Comparison of ENCODE assay signal across 18 cellular contexts in genomic region chrX:37921758-37922157, GRCh38.
A peak's percentile ranks its signal among the peaks of the same experiment; 100 is the strongest.
DNase-seq lines count a peak whose midpoint lies in the region; ATAC-seq and TF ChIP-seq lines count a peak whose summit lies in the region.
"Had no signal": no experiment of that assay in that cellular context is flagged by ENCODE, and none has a peak within 500 bp of the region (broad histone marks: within the 10 kb centered on the region; RNA-seq: fewer than 3 reads in every experiment).

No MANE protein-coding gene starts in this region.

- H3K4me1 Mint-ChIP-seq in CD8-positive, alpha-beta T cell (ENCODE audit: low read depth), result no peaks in the 10 kb centered on the region

- H3K27ac ChIP-seq in fibroblast of lung (ENCODE audit: insufficient read depth, low read length), result no peak overlapping the region
- no peak overlapping the region for H3K27ac ChIP-seq in CD8-positive, alpha-beta T cell (ENCODE audit: low read depth, low read length)
- H3K27ac ChIP-seq: A549, ovary, thoracic aorta had no signal

- H4K20me1 ChIP-seq in fibroblast of lung (ENCODE audit: control insufficient read depth, extremely low read depth, insufficient read depth, low read length), result no peaks in the 10 kb centered on the region

- no peaks in the 10 kb centered on the region for H3K4me1 ChIP-seq in fibroblast of lung (ENCODE audit: control insufficient read depth, extremely low read depth, insufficient read depth, low read length)
- H3K4me1 ChIP-seq in CD8-positive, alpha-beta T cell (ENCODE audit: insufficient read depth, low read length), result no peaks in the 10 kb centered on the region

- H3K27me3 Mint-ChIP-seq in CD8-positive, alpha-beta T cell (ENCODE audit: low read depth), result peaks cover 16% of the 10 kb centered on the region

- no peaks in the 10 kb centered on the region for H3K27me3 ChIP-seq in fibroblast of lung (ENCODE audit: control insufficient read depth, insufficient read depth, low read length)
- H3K27me3 ChIP-seq in CD8-positive, alpha-beta T cell (ENCODE audit: insufficient read depth, low read length), result no peaks in the 10 kb centered on the region
- H3K27me3 ChIP-seq: ovary had no signal

- no peak overlapping the region for H3K9ac ChIP-seq in fibroblast of lung (ENCODE audit: insufficient read depth, low read length)

- no peak overlapping the region for H2AFZ ChIP-seq in fibroblast of lung (ENCODE audit: low read length)

- CTCF ChIA-PET in CD8-positive, alpha-beta T cell (lab: Charles Lee), result no interaction called here

- no peak overlapping the region for H3K27ac Mint-ChIP-seq in CD8-positive, alpha-beta T cell
- H3K27ac Mint-ChIP-seq: activated naive CD8-positive, alpha-beta T cell had no signal

- intact Hi-C loops in CD8-positive, alpha-beta T cell (cut with DNase I, micrococcal nuclease), result loop anchor here in 1 of 2 experiments (10.0 kb wide), 1 partner anchor 403 kb away; the partner anchor contains the start of gene RPGR

- H3K36me3 Mint-ChIP-seq in CD8-positive, alpha-beta T cell, result no peaks in the 10 kb centered on the region
- H3K36me3 Mint-ChIP-seq: activated naive CD8-positive, alpha-beta T cell had no signal

- no peaks in the 10 kb centered on the region for H3K36me3 ChIP-seq in fibroblast of lung (ENCODE audit: control insufficient read depth, insufficient read depth, low read length)
- no peaks in the 10 kb centered on the region for H3K36me3 ChIP-seq in CD8-positive, alpha-beta T cell (ENCODE audit: insufficient read depth, low read length)
- H3K36me3 ChIP-seq: ovary, thoracic aorta had no signal

- H3K4me2 ChIP-seq in fibroblast of lung (ENCODE audit: extremely low read depth, insufficient read depth, low read length), result no peak overlapping the region
- H3K4me2 ChIP-seq: A549 had no signal

- POLR2A ChIA-PET in CD8-positive, alpha-beta T cell (lab: Charles Lee), result no interaction called here

- H3K9me3 Mint-ChIP-seq in CD8-positive, alpha-beta T cell, result no peaks in the 10 kb centered on the region

- no peak overlapping the region for H3K4me3 ChIP-seq in fibroblast of lung (replicated peaks in 1 of 4; ENCODE audit: control extremely low read depth in 1 of 4, insufficient read depth in 1 of 4, low read depth in 3 of 4, low read length in 4 of 4)
- no peak overlapping the region for H3K4me3 ChIP-seq in CD8-positive, alpha-beta T cell (ENCODE audit: low read depth, low read length)
- H3K4me3 ChIP-seq: A549, mucosa of descending colon, ovary, thoracic aorta had no signal

- no peaks in the 10 kb centered on the region for H3K9me3 ChIP-seq in fibroblast of lung (ENCODE audit: control insufficient read depth, insufficient read depth, low read depth, low read length)
- H3K9me3 ChIP-seq in CD8-positive, alpha-beta T cell (ENCODE audit: low read length), result no peaks in the 10 kb centered on the region
- H3K9me3 ChIP-seq: mucosa of descending colon, ovary, thoracic aorta had no signal

- TF ChIP-seq CTCF in fibroblast of lung (conservative IDR thresholded peaks at IDR 0.05 in 1 of 2, IDR thresholded peaks at IDR 0.05 in 1 of 2; ENCODE audit: low read depth in 1 of 2, low read length in 2 of 2), result no peak
- TF ChIP-seq CTCF in CD8-positive, alpha-beta T cell (IDR thresholded peaks at IDR 0.05), result no peak

- peak; percentile 80 for DNase-seq in A172 (ENCODE audit: low spot score)
- DNase-seq in HCEC 1CT, result peak; percentile 60
- peak; percentile 71 for DNase-seq in SW480 (ENCODE audit: low spot score)
- peak; percentile 8 to 82 for DNase-seq in fibroblast of lung (ENCODE audit: low read depth in 2 of 2)
- no peak for DNase-seq in CD8-positive, alpha-beta T cell
- DNase-seq: activated CD8-positive, alpha-beta memory T cell treated with anti-CD3 and anti-CD28 coated beads, Interleukin-2, amount 50 U/mL, for 48 hours; DMS53; islet precursor cell; MM.1S; mucosa of descending colon; NCI-H2081; ovary had no signal

- no peak overlapping the region for H3K4me3 Mint-ChIP-seq in CD8-positive, alpha-beta T cell
- H3K4me3 Mint-ChIP-seq: activated naive CD8-positive, alpha-beta T cell had no signal

- ATAC-seq in HG03442 (IDR thresholded peaks at IDR 0.05; ENCODE audit: unreplicated experiment) (no peak), GM18519 (IDR thresholded peaks at IDR 0.05; ENCODE audit: low FRiP score, unreplicated experiment) (no peak), HG02970 (IDR thresholded peaks at IDR 0.05; ENCODE audit: low FRiP score, unreplicated experiment) (no peak)
- no peak for ATAC-seq in CD8-positive, alpha-beta T cell
- ATAC-seq: A549, mucosa of descending colon had no signal

- no peaks in the 10 kb centered on the region for H3K79me2 ChIP-seq in fibroblast of lung (ENCODE audit: control insufficient read depth, insufficient read depth, low read length)

Comparison
In these comparisons a context has a peak if more than half of its experiments do, and no peak if none do; other contexts are left out.
1. DNase-seq: peak in A172 (single experiment), HCEC 1CT (single experiment), SW480 (single experiment) and fibroblast of lung (2 of 2); none in CD8-positive, alpha-beta T cell (0 of 7).